In the genomic region with DNA sequence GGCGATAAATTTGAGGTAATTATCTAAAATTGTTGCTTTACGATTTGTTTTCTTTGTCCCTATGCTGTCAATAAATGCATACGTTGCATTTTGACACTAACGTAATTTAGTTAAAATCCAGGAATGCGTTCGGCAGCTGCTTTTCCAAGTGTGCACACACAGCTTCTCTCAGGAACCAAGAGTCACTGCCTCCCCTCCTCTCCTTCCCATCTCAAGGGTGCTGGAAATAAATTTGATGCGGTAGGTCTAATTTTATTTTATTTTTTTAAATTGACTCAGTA, we compare ENCODE assay signal across 12 cellular contexts.
DNase-seq lines count a peak whose midpoint lies in the region; ATAC-seq and TF ChIP-seq lines count a peak whose summit lies in the region.
"Had no signal": no experiment of that assay in that cellular context is flagged by ENCODE, and none has a peak within 500 bp of the region (broad histone marks: within the 10 kb centered on the region; RNA-seq: fewer than 3 reads in every experiment).

No MANE protein-coding gene starts in this region.

- no peaks in the 10 kb centered on the region for H3K4me1 Mint-ChIP-seq in stimulated activated memory B cell treated with anti-CD40 and anti-IgM and Interleukin-4, amounts not matched to agents 10 μg/mL and 1 μg/mL and 100 μg/mL, for 72 hours
- H3K4me1 Mint-ChIP-seq: stimulated activated effector memory CD8-positive, alpha-beta T cell treated with anti-CD3 and anti-CD28 coated beads, Interleukin-12 subunit alpha, Interleukin-12 subunit beta, amount 100 ng/mL, for 72 hours; T-helper 17 cell had no signal

- H2AFZ ChIP-seq in parathyroid adenoma, result peak overlapping the region; percentile 10

- ATAC-seq in stimulated activated naive CD8-positive, alpha-beta T cell treated with anti-CD3 and anti-CD28 coated beads, Interleukin-15, Interleukin-2, amounts not matched to agents 100 U/mL and 50 U/mL, for 24 hours, result no peak
- ATAC-seq in stimulated activated memory B cell treated with anti-CD40 and anti-IgM and Interleukin-4, amounts not matched to agents 10 μg/mL and 1 μg/mL and 100 μg/mL, for 72 hours, result no peak

- H3K27ac Mint-ChIP-seq in stimulated activated memory B cell treated with anti-CD40 and anti-IgM and Interleukin-4, amounts not matched to agents 10 μg/mL and 1 μg/mL and 100 μg/mL, for 72 hours, result no peak overlapping the region
- H3K27ac Mint-ChIP-seq: nephron; stimulated activated effector memory CD8-positive, alpha-beta T cell treated with anti-CD3 and anti-CD28 coated beads, Interleukin-12 subunit alpha, Interleukin-12 subunit beta, amount 100 ng/mL, for 72 hours; T-helper 17 cell had no signal

- no peaks in the 10 kb centered on the region for H3K36me3 Mint-ChIP-seq in stimulated activated memory B cell treated with anti-CD40 and anti-IgM and Interleukin-4, amounts not matched to agents 10 μg/mL and 1 μg/mL and 100 μg/mL, for 72 hours
- H3K36me3 Mint-ChIP-seq: stimulated activated effector memory CD8-positive, alpha-beta T cell treated with anti-CD3 and anti-CD28 coated beads, Interleukin-12 subunit alpha, Interleukin-12 subunit beta, amount 100 ng/mL, for 72 hours had no signal

- no peak overlapping the region for H3K4me2 ChIP-seq in parathyroid adenoma (ENCODE audit: low read length)

- H3K27me3 Mint-ChIP-seq in stimulated activated memory B cell treated with anti-CD40 and anti-IgM and Interleukin-4, amounts not matched to agents 10 μg/mL and 1 μg/mL and 100 μg/mL, for 72 hours, result no peaks in the 10 kb centered on the region
- H3K27me3 Mint-ChIP-seq: T-helper 17 cell had no signal

- H3K9me3 ChIP-seq in parathyroid adenoma (ENCODE audit: control insufficient read depth, low read length), result no peaks in the 10 kb centered on the region
- H3K9me3 ChIP-seq in Peyer's patch, result no peaks in the 10 kb centered on the region
- H3K9me3 ChIP-seq: tibial artery had no signal

- no peak overlapping the region for H3K4me3 Mint-ChIP-seq in stimulated activated memory B cell treated with anti-CD40 and anti-IgM and Interleukin-4, amounts not matched to agents 10 μg/mL and 1 μg/mL and 100 μg/mL, for 72 hours
- H3K4me3 Mint-ChIP-seq: stimulated activated effector memory CD8-positive, alpha-beta T cell treated with anti-CD3 and anti-CD28 coated beads, Interleukin-12 subunit alpha, Interleukin-12 subunit beta, amount 100 ng/mL, for 72 hours; T-helper 17 cell had no signal

- no peaks in the 10 kb centered on the region for H3K36me3 ChIP-seq in parathyroid adenoma (ENCODE audit: control insufficient read depth, insufficient read depth, low read length)
- H3K36me3 ChIP-seq in Peyer's patch, result no peaks in the 10 kb centered on the region
- H3K36me3 ChIP-seq: tibial artery had no signal

- no peak overlapping the region for H3K9ac ChIP-seq in parathyroid adenoma

- no peaks in the 10 kb centered on the region for H3K79me2 ChIP-seq in parathyroid adenoma

- TF ChIP-seq CTCF in AG10803 (conservative IDR thresholded peaks at IDR 0.05; ENCODE audit: low read length) (no peak), epithelial cell of proximal tubule (conservative IDR thresholded peaks at IDR 0.05; ENCODE audit: low read depth, low read length) (no peak), parathyroid adenoma (IDR thresholded peaks at IDR 0.05) (no peak), Peyer's patch (IDR thresholded peaks at IDR 0.05) (no peak)

- DNase-seq in AG10803 (ENCODE audit: low read depth) (no peak), NCI-H748 treated with DMSO at 0.1 percent for 48 hours (lab: John Stamatoyannopoulos, UW) (peak; percentile 37), epithelial cell of proximal tubule (ENCODE audit: low read depth) (no peak), Peyer's patch (no peak)
- DNase-seq in stimulated activated naive CD8-positive, alpha-beta T cell treated with anti-CD3 and anti-CD28 coated beads, Interleukin-15, Interleukin-2, amounts not matched to agents 100 U/mL and 50 U/mL, for 24 hours, result no peak
- no peak for DNase-seq in activated effector memory CD4-positive, alpha-beta T cell treated with anti-CD3 and anti-CD28 coated beads, Interleukin-2, amount 50 U/mL, for 16 hours

- H3K4me1 ChIP-seq in parathyroid adenoma, result no peaks in the 10 kb centered on the region
- H3K4me1 ChIP-seq in Peyer's patch, result no peaks in the 10 kb centered on the region

- H3K27ac ChIP-seq in parathyroid adenoma, result no peak overlapping the region
- no peak overlapping the region for H3K27ac ChIP-seq in Peyer's patch
- H3K27ac ChIP-seq: tibial artery had no signal

- no peak for TF ChIP-seq POLR2A in Peyer's patch (IDR thresholded peaks at IDR 0.05)

- H3K9me3 Mint-ChIP-seq in stimulated activated memory B cell treated with anti-CD40 and anti-IgM and Interleukin-4, amounts not matched to agents 10 μg/mL and 1 μg/mL and 100 μg/mL, for 72 hours, result no peaks in the 10 kb centered on the region
- H3K9me3 Mint-ChIP-seq: stimulated activated effector memory CD8-positive, alpha-beta T cell treated with anti-CD3 and anti-CD28 coated beads, Interleukin-12 subunit alpha, Interleukin-12 subunit beta, amount 100 ng/mL, for 72 hours had no signal

- H3K27me3 ChIP-seq in parathyroid adenoma (ENCODE audit: control insufficient read depth, insufficient read depth, low read length) (no peaks in the 10 kb centered on the region), Peyer's patch (no peaks in the 10 kb centered on the region)

- peak overlapping the region; percentile 49 for H3K4me3 ChIP-seq in AG10803 (ENCODE audit: low read length)
- H3K4me3 ChIP-seq in epithelial cell of proximal tubule (ENCODE audit: low read depth, low read length), result peak overlapping the region; percentile 52
- no peak overlapping the region for H3K4me3 ChIP-seq in parathyroid adenoma (ENCODE audit: low read depth, low read length)
- H3K4me3 ChIP-seq in Peyer's patch, result no peak overlapping the region

Comparison
In these comparisons a context has a peak if more than half of its experiments do, and no peak if none do; other contexts are left out.
1. H3K4me3 ChIP-seq: peak in AG10803 (single experiment) and epithelial cell of proximal tubule (single experiment); none in parathyroid adenoma (single experiment) and Peyer's patch (0 of 4).